Comparison of ENCODE assay signal across 34 cellular contexts in the genomic region with DNA sequence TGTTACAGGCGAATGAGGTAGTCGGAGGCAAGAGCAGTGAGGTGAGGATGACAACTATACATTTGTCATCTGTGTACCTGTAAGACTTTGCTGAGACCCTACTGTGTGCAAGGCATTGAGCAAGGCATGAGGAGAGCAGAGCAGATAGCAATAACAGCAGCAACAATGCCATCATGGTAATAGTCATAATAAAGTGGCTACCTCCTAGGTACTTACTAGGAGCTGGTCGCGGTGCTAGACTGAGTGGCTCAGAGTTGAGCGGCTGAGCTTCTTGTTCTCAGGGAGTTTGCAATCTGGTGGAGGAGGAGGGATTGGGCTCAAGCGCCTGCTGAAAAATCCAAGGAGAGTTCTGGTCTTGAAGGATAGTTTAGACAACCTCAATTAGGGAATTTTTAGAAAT.
"Had no signal": no experiment of that assay in that cellular context is flagged by ENCODE, and none has a peak within 500 bp of the region (broad histone marks: within the 10 kb centered on the region; RNA-seq: fewer than 3 reads in every experiment).

No MANE protein-coding gene starts in this region.

- H3K9me3 ChIP-seq: gastroesophageal sphincter, neutrophil, ovary, right lobe of liver, uterus had no signal

- H3K36me3 ChIP-seq: gastroesophageal sphincter, neutrophil, ovary, right lobe of liver, uterus had no signal

- H3K4me1 ChIP-seq: gastroesophageal sphincter, right lobe of liver, uterus had no signal

- H3K4me3 Mint-ChIP-seq: activated naive CD4-positive, alpha-beta T cell treated with anti-CD3 and anti-CD28 coated beads, Interleukin-2, amount 10 ng/mL, durations not matched to agents 7 days and 5 days; activated naive CD8-positive, alpha-beta T cell treated with anti-CD3 and anti-CD28 coated beads, Interleukin-2, amount 50 U/mL, for 24 hours; naive B cell; nephron progenitor cell; stimulated activated memory B cell treated with anti-CD40 and anti-IgM and Interleukin-4, amounts not matched to agents 10 μg/mL and 1 μg/mL and 100 μg/mL, for 72 hours; stimulated activated naive CD8-positive, alpha-beta T cell treated with anti-CD3 and anti-CD28 coated beads, Interleukin-15, amount 100 ng/mL, for 72 hours; T-helper 2 cell treated with Interferon-gamma antibody and Interleukin-4, amounts not matched to agents 5 μg/mL and 100 μg/mL, for 36 hours; type B pancreatic cell had no signal

- H3K27ac ChIP-seq: dorsolateral prefrontal cortex, gastroesophageal sphincter, neutrophil, ovary, right lobe of liver, skin epidermis, uterus had no signal

- H3K27ac Mint-ChIP-seq: activated naive CD4-positive, alpha-beta T cell treated with anti-CD3 and anti-CD28 coated beads, Interleukin-2, amount 10 ng/mL, durations not matched to agents 7 days and 5 days; nephron progenitor cell; progenitor cell of endocrine pancreas; stimulated activated memory B cell treated with anti-CD40 and anti-IgM and Interleukin-4, amounts not matched to agents 10 μg/mL and 1 μg/mL and 100 μg/mL, for 72 hours; T-helper 2 cell treated with Interferon-gamma antibody and Interleukin-4, amounts not matched to agents 5 μg/mL and 100 μg/mL, for 36 hours; type B pancreatic cell had no signal

- FAIRE-seq: colon, keratinocyte had no signal

- H3K27me3 ChIP-seq: ovary, right lobe of liver, uterus had no signal

- H3K27me3 Mint-ChIP-seq: activated naive CD8-positive, alpha-beta T cell treated with anti-CD3 and anti-CD28 coated beads, Interleukin-2, amount 50 U/mL, for 24 hours; stimulated activated memory B cell treated with anti-CD40 and anti-IgM and Interleukin-4, amounts not matched to agents 10 μg/mL and 1 μg/mL and 100 μg/mL, for 72 hours; stimulated activated naive CD8-positive, alpha-beta T cell treated with anti-CD3 and anti-CD28 coated beads, Interleukin-15, amount 100 ng/mL, for 72 hours had no signal

- H3K4me3 ChIP-seq: dorsolateral prefrontal cortex, gastroesophageal sphincter, ovary, right lobe of liver, skin epidermis, uterus had no signal

- ATAC-seq: activated naive CD8-positive, alpha-beta T cell treated with anti-CD3 and anti-CD28 coated beads, Interleukin-2, amount 50 U/mL, for 24 hours; gastroesophageal sphincter; left cardiac atrium; right lobe of liver; stimulated activated memory B cell treated with anti-CD40 and anti-IgM and Interleukin-4, amounts not matched to agents 10 μg/mL and 1 μg/mL and 100 μg/mL, for 72 hours; stimulated activated naive CD8-positive, alpha-beta T cell treated with anti-CD3 and anti-CD28 coated beads, Interleukin-15, amount 100 ng/mL, for 72 hours had no signal

- H3K9me3 Mint-ChIP-seq: activated naive CD4-positive, alpha-beta T cell treated with anti-CD3 and anti-CD28 coated beads, Interleukin-2, amount 10 ng/mL, durations not matched to agents 7 days and 5 days; activated naive CD8-positive, alpha-beta T cell treated with anti-CD3 and anti-CD28 coated beads, Interleukin-2, amount 50 U/mL, for 24 hours; nephron progenitor cell; stimulated activated memory B cell treated with anti-CD40 and anti-IgM and Interleukin-4, amounts not matched to agents 10 μg/mL and 1 μg/mL and 100 μg/mL, for 72 hours; stimulated activated naive CD8-positive, alpha-beta T cell treated with anti-CD3 and anti-CD28 coated beads, Interleukin-15, amount 100 ng/mL, for 72 hours; T-helper 2 cell treated with Interferon-gamma antibody and Interleukin-4, amounts not matched to agents 5 μg/mL and 100 μg/mL, for 36 hours; type B pancreatic cell had no signal

- H3K36me3 Mint-ChIP-seq: activated naive CD4-positive, alpha-beta T cell treated with anti-CD3 and anti-CD28 coated beads, Interleukin-2, amount 10 ng/mL, durations not matched to agents 7 days and 5 days; naive B cell; stimulated activated memory B cell treated with anti-CD40 and anti-IgM and Interleukin-4, amounts not matched to agents 10 μg/mL and 1 μg/mL and 100 μg/mL, for 72 hours; type B pancreatic cell had no signal

- DNase-seq: activated CD4-positive, alpha-beta T cell treated with anti-CD3 and anti-CD28 coated beads for 4 hours; activated CD4-positive, alpha-beta T cell treated with anti-CD3 and anti-CD28 coated beads, Interleukin-2, amount 50 U/mL, for 48 hours; activated CD4-positive, CD25-positive, alpha-beta regulatory T cell; activated CD8-positive, alpha-beta memory T cell treated with anti-CD3 and anti-CD28 coated beads, Interleukin-2, amount 50 U/mL, for 4 hours; activated gamma-delta T cell; activated naive CD4-positive, alpha-beta T cell treated with anti-CD3 and anti-CD28 coated beads, Interleukin-2, amount 10 ng/mL, durations not matched to agents 7 days and 5 days; activated naive CD8-positive, alpha-beta T cell treated with anti-CD3 and anti-CD28 coated beads, Interleukin-2, amount 50 U/mL, for 24 hours; activated T-cell treated with anti-CD3 and anti-CD28 coated beads, Interleukin-2, amount 50 U/mL, for 1 hour; dorsolateral prefrontal cortex; effector memory CD4-positive, alpha-beta T cell; erythroblast; head of caudate nucleus; hippocampal formation; left cardiac atrium; mammary epithelial cell; naive B cell; nephron progenitor cell; ovary; right lobe of liver; stimulated activated CD4-positive, alpha-beta T cell treated with anti-CD3 and anti-CD28 coated beads, Interleukin-12 subunit alpha, Interleukin-12 subunit beta, amount 100 ng/mL, for 4 hours; stimulated activated CD4-positive, alpha-beta T cell treated with anti-CD3 and anti-CD28 coated beads, Interleukin-4, amount 100 ng/mL, for 1 hour; stimulated activated naive CD8-positive, alpha-beta T cell treated with anti-CD3 and anti-CD28 coated beads, Interleukin-15, amount 100 ng/mL, for 72 hours; substantia nigra; T-helper 1 cell; uterus had no signal
